In genomic region chr9:113579270-113580040, GRCh38 we compare ENCODE assay signal across 7 cellular contexts.
DNase-seq lines count a peak whose midpoint lies in the region; ATAC-seq and TF ChIP-seq lines count a peak whose summit lies in the region.

No MANE protein-coding gene starts in this region.

- in situ Hi-C loops in astrocyte of the spinal cord (cut with HindIII; ENCODE audit: low sequenced_read_pairs), result no loop called here

- no peaks in the 10 kb centered on the region for H3K27me3 ChIP-seq in mesenchymal stem cell (ENCODE audit: control insufficient read depth in 1 of 2, insufficient read depth in 1 of 2, low read length in 2 of 2)
- no peaks in the 10 kb centered on the region for H3K27me3 ChIP-seq in aorta (ENCODE audit: control insufficient read depth in 1 of 2, insufficient read depth in 2 of 2, low read length in 1 of 2)

- H2BK120ac ChIP-seq in mesenchymal stem cell (ENCODE audit: low read depth, low read length), result no peak overlapping the region

- no peaks in the 10 kb centered on the region for H4K20me1 ChIP-seq in OCI-LY7 (ENCODE audit: insufficient read depth, low read length)

- H3K4me1 ChIP-seq in OCI-LY7 (ENCODE audit: insufficient read depth, low read length, poor library complexity, severe bottlenecking) (peaks cover 90% of the 10 kb centered on the region), mesenchymal stem cell (ENCODE audit: control insufficient read depth, insufficient read depth, low read depth, low read length) (peaks cover 60% of the 10 kb centered on the region), aorta (ENCODE audit: control insufficient read depth in 1 of 2, insufficient read depth in 2 of 2, low read length in 2 of 2) (peaks cover 6 to 7% of the 10 kb centered on the region in 2 donors)

- BruUV-seq in OCI-LY7 (replicated peaks; lab: Mats Ljungman, UMichigan), result no TSS peak

- TF ChIP-seq CTCF in OCI-LY7 (conservative IDR thresholded peaks at IDR 0.05; ENCODE audit: low read length) (no peak), astrocyte of the spinal cord (IDR thresholded peaks at IDR 0.05; ENCODE audit: low read depth, low read length) (no peak)

- H3K9me3 ChIP-seq in OCI-LY7 (ENCODE audit: low read length) (no peaks in the 10 kb centered on the region), mesenchymal stem cell (ENCODE audit: control insufficient read depth, low read length) (no peaks in the 10 kb centered on the region), aorta (ENCODE audit: control insufficient read depth, low read length) (no peaks in the 10 kb centered on the region)

- peak overlapping the region; percentile 34; the same call in 1 of the 2 replicates for H2AFZ ChIP-seq in OCI-LY7 (ENCODE audit: low read length)
- H2AFZ ChIP-seq in mesenchymal stem cell (ENCODE audit: low read depth, low read length), result peak overlapping the region; percentile 5

- CTCF ChIA-PET in OCI-LY7 (lab: Charles Lee; ENCODE audit: unreplicated experiment), result interaction anchor here (0.6 to 1.9 kb wide), 15 partner anchors 9 to 240 kb away, joined by 3 to 8 read pairs (median 3); partner anchors contain the start of gene WDR31

- DNase-seq in OCI-LY7 (ENCODE audit: low spot score) (peak; percentile 91), astrocyte of the spinal cord (ENCODE audit: low read depth, low spot score) (peak; percentile 82), mesenchymal stem cell (peak; percentile 71), aorta (peak in 1 of 2 donors; percentile 81), amniotic stem cell (lab: John Stamatoyannopoulos, UW) (no peak)

- intact Hi-C loops in OCI-LY7 (cut with micrococcal nuclease; ENCODE audit: unreplicated experiment), result loop anchor here (1.0 to 10.0 kb wide), 6 partner anchors 56 to 808 kb away; partner anchors contain the start of genes AKNA, FKBP15, RNF183 and SLC31A1
- intact Hi-C loops in aorta (cut with DNase I), result loop anchor here in 1 of 2 donors (5.0 kb wide), 1 partner anchor 117 kb away; the partner anchor contains the start of gene RGS3

- H3K4me2 ChIP-seq in OCI-LY7 (ENCODE audit: low read length), result peak overlapping the region; percentile 77
- peak overlapping the region; percentile 1 for H3K4me2 ChIP-seq in mesenchymal stem cell (ENCODE audit: low read length, poor library complexity, severe bottlenecking)

- peak; percentile 28 for ATAC-seq in GM19023 (IDR thresholded peaks at IDR 0.05; ENCODE audit: unreplicated experiment)
- peak; percentile 33 for ATAC-seq in HG02973 (IDR thresholded peaks at IDR 0.05; ENCODE audit: unreplicated experiment)
- ATAC-seq in aorta (ENCODE audit: low FRiP score), result peak; percentile 10

- peak overlapping the region; percentile 85 for H2BK5ac ChIP-seq in mesenchymal stem cell (ENCODE audit: low read depth, low read length, poor library complexity, severe bottlenecking)

- H3K4me3 ChIP-seq in OCI-LY7 (ENCODE audit: low read depth, low read length, poor library complexity, severe bottlenecking), result peak overlapping the region; percentile 52
- H3K4me3 ChIP-seq in astrocyte of the spinal cord (ENCODE audit: low read depth, low read length), result no peak overlapping the region
- H3K4me3 ChIP-seq in mesenchymal stem cell (ENCODE audit: insufficient read depth in 1 of 2, low read depth in 1 of 2, low read length in 2 of 2), result no peak overlapping the region
- H3K4me3 ChIP-seq in aorta (ENCODE audit: low read length in 2 of 2), result no peak overlapping the region

- H2BK15ac ChIP-seq in mesenchymal stem cell (ENCODE audit: low read depth, poor library complexity, severe bottlenecking), result peak overlapping the region; percentile 55

- WGBS in mesenchymal stem cell, result 52% methylated on average over 5 of the region's 5 CpGs
- WGBS in aorta, 2 donors, result 31 to 32% methylated on average over 5 of the region's 5 CpGs

- peak overlapping the region in 1 of 2 experiments; percentile 9 for H3K23ac ChIP-seq in mesenchymal stem cell (ENCODE audit: low read length in 2 of 2)

- H2AK5ac ChIP-seq in mesenchymal stem cell (ENCODE audit: low read length, severe bottlenecking), result peak overlapping the region; percentile 95

- peak overlapping the region; percentile 54 for H4K8ac ChIP-seq in mesenchymal stem cell (ENCODE audit: low read length)

- H3K79me1 ChIP-seq in mesenchymal stem cell (replicated peaks; ENCODE audit: low read length, poor library complexity, severe bottlenecking), result peaks cover 23% of the 10 kb centered on the region

- no peaks in the 10 kb centered on the region for H3K9me2 ChIP-seq in OCI-LY7 (ENCODE audit: insufficient read depth, low read length)

- peak overlapping the region; percentile 28 for H3K9ac ChIP-seq in mesenchymal stem cell (ENCODE audit: low read length)

- peak overlapping the region; percentile 16 to 89 for H3K4ac ChIP-seq in mesenchymal stem cell (ENCODE audit: low read depth in 1 of 2, low read length in 2 of 2)

- peak overlapping the region; percentile 96 for H4K91ac ChIP-seq in mesenchymal stem cell (ENCODE audit: low read length)

- H3K18ac ChIP-seq in mesenchymal stem cell (ENCODE audit: low read depth in 1 of 2, low read length in 2 of 2), result peak overlapping the region; percentile 75 to 98

- no peaks in the 10 kb centered on the region for H3K79me2 ChIP-seq in OCI-LY7 (ENCODE audit: insufficient read depth, low read depth, low read length)

- H3K14ac ChIP-seq in mesenchymal stem cell (ENCODE audit: low read length in 2 of 2), result peak overlapping the region in 1 of 2 experiments; percentile 85

- POLR2A ChIA-PET in OCI-LY7 (lab: Charles Lee), result interaction anchor here (0.5 to 6.1 kb wide), 19 partner anchors 20 to 1349 kb away, joined by 3 to 61 read pairs (median 4); partner anchors contain the start of genes C9orf43, CDC26, POLE3 and PRPF4

- H3K36me3 ChIP-seq in OCI-LY7 (ENCODE audit: insufficient read depth, low read length), result peaks cover 12% of the 10 kb centered on the region
- H3K36me3 ChIP-seq in mesenchymal stem cell (ENCODE audit: control insufficient read depth in 1 of 2, insufficient read depth in 2 of 2, low read depth in 1 of 2, low read length in 2 of 2), result peaks cover 8 to 15% of the 10 kb centered on the region in 2 experiments
- H3K36me3 ChIP-seq in aorta (ENCODE audit: control insufficient read depth in 1 of 2, insufficient read depth in 2 of 2, low read length in 1 of 2), result peaks cover 0 to 3% of the 10 kb centered on the region in 2 donors

- H3K27ac ChIP-seq in OCI-LY7 (ENCODE audit: low read depth, low read length, poor library complexity, severe bottlenecking) (peak overlapping the region; percentile 96), mesenchymal stem cell (ENCODE audit: low read length, poor library complexity, severe bottlenecking) (peak overlapping the region; percentile 95), aorta (ENCODE audit: low read depth in 1 of 2, low read length in 2 of 2) (peak overlapping the region; percentile 84 to 90)

- peak overlapping the region; percentile 89 to 96 for H2BK12ac ChIP-seq in mesenchymal stem cell (ENCODE audit: low read length in 2 of 2)
